8 cellular contexts compared by ENCODE assay signal in the genomic region with DNA sequence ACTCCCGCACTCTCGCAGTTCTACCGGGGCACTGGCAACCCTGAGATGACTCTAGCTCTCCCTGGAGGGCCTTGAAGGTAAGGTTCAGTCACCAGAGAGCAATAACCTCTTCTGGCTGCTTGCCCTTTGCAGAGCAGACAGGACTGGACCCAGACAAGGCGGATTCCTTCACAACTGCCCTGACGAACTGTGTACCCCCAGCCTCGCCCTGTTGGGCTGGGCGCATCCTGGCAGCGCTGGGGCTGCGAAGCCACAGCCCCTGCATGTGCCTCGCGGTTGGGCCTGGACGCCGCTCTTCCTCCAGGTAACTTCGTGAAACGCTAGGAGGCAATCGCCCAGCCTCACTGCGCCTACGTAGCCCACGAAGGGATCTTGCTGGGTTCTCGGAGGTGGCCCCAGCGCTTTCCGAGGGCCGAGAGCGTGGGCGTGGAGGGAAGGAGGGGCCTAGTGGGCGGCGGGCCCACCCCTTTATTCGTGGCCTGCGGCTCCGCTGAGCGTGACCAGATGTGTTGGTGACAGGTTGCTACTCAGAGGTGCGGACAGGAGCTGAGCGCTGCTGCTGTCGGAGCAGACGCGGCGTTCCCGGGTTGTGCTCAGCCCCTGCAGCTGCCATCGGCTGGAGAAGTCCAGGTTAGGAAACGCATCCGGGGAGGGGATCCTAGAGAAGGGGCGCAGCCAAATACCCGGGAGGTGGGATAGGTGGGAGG. TPM values are rescaled to one million over a fixed set of nuclear protein-coding genes. Genes with fewer than 3 reads are reported as not detected.
DNase-seq lines count a peak whose midpoint lies in the region; ATAC-seq and TF ChIP-seq lines count a peak whose summit lies in the region.

No MANE protein-coding gene starts in this region.

- H2AK5ac ChIP-seq in trophoblast cell (ENCODE audit: low read length): no peak overlapping the region

- H3K4ac ChIP-seq in trophoblast cell (ENCODE audit: low read depth, low read length): no peak overlapping the region

- H3K4me2 ChIP-seq in trophoblast cell (ENCODE audit: low read length): peak overlapping the region; percentile 24

- ATAC-seq in activated B cell treated with CpG ODN at 0.5 μM for 24 hours (ENCODE audit: low read depth): no peak

- H3K14ac ChIP-seq in trophoblast cell (ENCODE audit: low read length): no peak overlapping the region

- H2BK5ac ChIP-seq in trophoblast cell (ENCODE audit: low read depth, low read length, poor library complexity): no peak overlapping the region

- no peaks in the 10 kb centered on the region for H3K9me3 ChIP-seq in trophoblast cell (ENCODE audit: insufficient read depth, low read depth, low read length)

- H3K9ac ChIP-seq in trophoblast cell (ENCODE audit: low read length): no peak overlapping the region

- TF ChIP-seq POLR2A in erythroblast (IDR thresholded peaks at IDR 0.05; ENCODE audit: low read length): no peak

- no peak overlapping the region for H3K18ac ChIP-seq in trophoblast cell (ENCODE audit: low read length)

- H3K36me3 Mint-ChIP-seq in activated B cell treated with CpG ODN at 0.5 μM for 24 hours (ENCODE audit: low read depth): no peaks in the 10 kb centered on the region

- H3K79me1 ChIP-seq in trophoblast cell (ENCODE audit: low read length): no peaks in the 10 kb centered on the region

- intact Hi-C loops in activated B cell treated with CpG ODN at 0.5 μM for 24 hours (cut with micrococcal nuclease): loop anchor here (5.0 to 10.0 kb wide), 9 partner anchors 156 to 1036 kb away; a partner anchor contains a TSS

- H3K27ac ChIP-seq in trophoblast cell (ENCODE audit: low read depth, low read length) (no peak overlapping the region), RWPE1 (no peak overlapping the region)

- TF ChIP-seq CTCF in GM12873 (IDR thresholded peaks at IDR 0.05; ENCODE audit: insufficient read depth, low read depth, low read length, missing control alignments) (peak; percentile 4), activated B cell treated with CpG ODN at 0.5 μM for 24 hours (IDR thresholded peaks at IDR 0.05) (no peak), RWPE1 (conservative IDR thresholded peaks at IDR 0.05; ENCODE audit: low read depth) (no peak)

- no peak overlapping the region for H2AFZ ChIP-seq in trophoblast cell (ENCODE audit: insufficient read depth, low read length, poor library complexity)

- peaks cover 7% of the 10 kb centered on the region for H3K27me3 Mint-ChIP-seq in activated B cell treated with CpG ODN at 0.5 μM for 24 hours

- H3K36me3 ChIP-seq in trophoblast cell (ENCODE audit: control insufficient read depth in 1 of 2, insufficient read depth in 2 of 2, low read length in 2 of 2): no peaks in the 10 kb centered on the region

- H3K4me1 Mint-ChIP-seq in activated B cell treated with CpG ODN at 0.5 μM for 24 hours: peaks cover 19% of the 10 kb centered on the region

- H3K4me1 ChIP-seq in trophoblast cell (ENCODE audit: control insufficient read depth in 1 of 2, insufficient read depth in 2 of 2, low read length in 2 of 2): peaks cover 4 to 13% of the 10 kb centered on the region in 2 experiments

- H3K23ac ChIP-seq in trophoblast cell (ENCODE audit: low read length): no peak overlapping the region

- no CpG with 5 or more reads among the region's 43 CpGs for WGBS in trophoblast cell (ENCODE audit: extremely low coverage, insufficient coverage, insufficient read length)

- CTCF ChIA-PET in activated B cell treated with CpG ODN at 0.5 μM for 24 hours (lab: Charles Lee): no interaction called here
- CTCF ChIA-PET in RWPE1 (lab: Yijun Ruan, JAX): interaction anchor here (0.6 kb wide), 1 partner anchor 113 kb away, joined by 3 read pairs; no protein-coding TSS in a partner anchor

- no peak overlapping the region for H3K4me3 ChIP-seq in trophoblast cell (ENCODE audit: low read depth, low read length)

- no peak overlapping the region for H4K91ac ChIP-seq in trophoblast cell (ENCODE audit: low read depth, low read length)

- H4K12ac ChIP-seq in trophoblast cell (ENCODE audit: low read depth, low read length): no peak overlapping the region

- H2BK12ac ChIP-seq in trophoblast cell (ENCODE audit: low read length): no peak overlapping the region

- POLR2A ChIA-PET in activated B cell treated with CpG ODN at 0.5 μM for 24 hours (lab: Charles Lee): no interaction called here
- POLR2A ChIA-PET in RWPE1 (lab: Yijun Ruan, JAX; ENCODE audit: low non-redundant PET): no interaction called here

- H2BK120ac ChIP-seq in trophoblast cell (ENCODE audit: insufficient read depth, low read length, poor library complexity): no peak overlapping the region

- peaks cover 57% of the 10 kb centered on the region for H3K27me3 ChIP-seq in trophoblast cell (ENCODE audit: insufficient read depth, low read length)

- no peak overlapping the region for H4K8ac ChIP-seq in trophoblast cell (ENCODE audit: low read depth, low read length)

- H3K27ac Mint-ChIP-seq in activated B cell treated with CpG ODN at 0.5 μM for 24 hours: no peak overlapping the region

- H3K9me3 Mint-ChIP-seq in activated B cell treated with CpG ODN at 0.5 μM for 24 hours: no peaks in the 10 kb centered on the region

- no peaks in the 10 kb centered on the region for H3K79me2 ChIP-seq in trophoblast cell (ENCODE audit: control insufficient read depth, insufficient read depth, low read length, poor library complexity)

- peak overlapping the region; percentile 83 for H3K4me3 Mint-ChIP-seq in activated B cell treated with CpG ODN at 0.5 μM for 24 hours

- DNase-seq in activated B cell treated with CpG ODN at 0.5 μM for 24 hours (peak; percentile 28), erythroblast (lab: John Stamatoyannopoulos, UW) (peak; percentile 9 to 20), trophoblast cell (no peak), COLO668 (lab: John Stamatoyannopoulos, UW; ENCODE audit: unreplicated experiment) (no peak), DMS114 treated with DMSO at 0.1 percent for 48 hours (lab: John Stamatoyannopoulos, UW; ENCODE audit: unreplicated experiment) (no peak), RWPE1 (ENCODE audit: low spot score) (no peak), NCI-H1417 (lab: John Stamatoyannopoulos, UW) (no peak)

RNA-seq across cellular contexts. Expression of a gene that starts 1.9 kb away (rescaled TPM):
- 1.2 and 1.4 TPM in 2 replicates for total RNA-seq in activated B cell treated with CpG ODN at 0.5 μM for 24 hours
- 0.03 and 0.04 TPM in 2 replicates for polyA plus RNA-seq in trophoblast cell (2013)

Comparison
In these comparisons a context has a peak if more than half of its experiments do, and no peak if none do; other contexts are left out.
1. DNase-seq: peak in activated B cell treated with CpG ODN at 0.5 μM for 24 hours (single experiment) and erythroblast (2 of 2); none in trophoblast cell (0 of 2), COLO668 (single experiment), DMS114 treated with DMSO at 0.1 percent for 48 hours (single experiment), RWPE1 (single experiment) and NCI-H1417 (0 of 3).